In the genomic region with DNA sequence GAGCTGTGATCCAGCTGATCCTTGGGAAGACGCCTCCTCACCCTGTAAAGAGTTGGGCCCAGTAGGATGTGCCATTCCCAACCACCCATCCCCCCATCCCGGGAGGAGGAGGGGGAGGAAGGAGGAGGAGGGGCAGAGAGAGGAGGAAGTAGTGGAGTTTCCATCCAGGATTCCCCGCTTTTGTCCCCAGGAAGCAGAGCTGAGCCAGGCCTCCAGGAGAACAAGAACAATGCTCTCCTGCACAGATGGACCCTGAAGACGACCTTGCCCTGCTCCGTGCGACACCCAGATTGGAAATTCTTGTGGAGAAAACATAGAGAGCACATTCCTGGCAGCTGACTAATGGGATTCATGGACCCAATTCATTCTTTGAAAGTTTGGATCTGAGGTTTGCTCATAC, we compare ENCODE assay signal across 21 cellular contexts.
DNase-seq lines count a peak whose midpoint lies in the region; TF ChIP-seq lines count a peak whose summit lies in the region.
"Had no signal": no experiment of that assay in that cellular context is flagged by ENCODE, and none has a peak within 500 bp of the region (broad histone marks: within the 10 kb centered on the region; RNA-seq: fewer than 3 reads in every experiment).

No MANE protein-coding gene starts in this region.

- in situ Hi-C loops in GM23248 (cut with MboI), result no loop called here

- peaks cover 2% of the 10 kb centered on the region for H3K27me3 Mint-ChIP-seq in endothelial cell (ENCODE audit: unreplicated experiment)
- H3K27me3 Mint-ChIP-seq in neural crest cell (ENCODE audit: low read depth), result peaks cover 27% of the 10 kb centered on the region
- H3K27me3 Mint-ChIP-seq in activated T-helper 1 cell treated with anti-CD3 and anti-CD28 coated beads, Interleukin-12 subunit alpha, Interleukin-12 subunit beta, Interleukin-2, Interleukin-4 antibody, amounts not matched to agents 30 ng/mL and 10 ng/mL and 1 ng/mL, durations not matched to agents 14 hours and 24 hours and 36 hours (ENCODE audit: insufficient read depth), result peaks cover 26% of the 10 kb centered on the region

- H3K4me1 Mint-ChIP-seq in endothelial cell (ENCODE audit: unreplicated experiment), result peaks cover 17% of the 10 kb centered on the region
- H3K4me1 Mint-ChIP-seq in neural crest cell, result peaks cover 4% of the 10 kb centered on the region
- H3K4me1 Mint-ChIP-seq in activated T-helper 1 cell treated with anti-CD3 and anti-CD28 coated beads, Interleukin-12 subunit alpha, Interleukin-12 subunit beta, Interleukin-2, Interleukin-4 antibody, amounts not matched to agents 30 ng/mL and 10 ng/mL and 1 ng/mL, durations not matched to agents 14 hours and 24 hours and 36 hours (ENCODE audit: low read depth), result no peaks in the 10 kb centered on the region
- H3K4me1 Mint-ChIP-seq: CD14-positive monocyte, natural killer cell had no signal

- H3K36me3 Mint-ChIP-seq in endothelial cell (ENCODE audit: low read depth, unreplicated experiment), result no peaks in the 10 kb centered on the region
- H3K36me3 Mint-ChIP-seq in neural crest cell (ENCODE audit: low read depth), result no peaks in the 10 kb centered on the region
- no peaks in the 10 kb centered on the region for H3K36me3 Mint-ChIP-seq in activated T-helper 1 cell treated with anti-CD3 and anti-CD28 coated beads, Interleukin-12 subunit alpha, Interleukin-12 subunit beta, Interleukin-2, Interleukin-4 antibody, amounts not matched to agents 30 ng/mL and 10 ng/mL and 1 ng/mL, durations not matched to agents 14 hours and 24 hours and 36 hours (ENCODE audit: low read depth)
- H3K36me3 Mint-ChIP-seq: brain, CD14-positive monocyte, natural killer cell had no signal

- WGBS in GM23248 (ENCODE audit: low coverage in 1 of 2, low lambda C conversion rate in 2 of 2, missing lambda C conversion rate in 2 of 2), 2 experiments, result 28 to 36% methylated on average over 6 of the region's 6 CpGs

- H3K4me2 ChIP-seq in GM23248 (ENCODE audit: unreplicated experiment), result no peak overlapping the region

- H3K27ac Mint-ChIP-seq in endothelial cell (ENCODE audit: unreplicated experiment), result peak overlapping the region; percentile 81
- H3K27ac Mint-ChIP-seq in neural crest cell (ENCODE audit: unreplicated experiment), result peak overlapping the region; percentile 8
- no peak overlapping the region for H3K27ac Mint-ChIP-seq in activated T-helper 1 cell treated with anti-CD3 and anti-CD28 coated beads, Interleukin-12 subunit alpha, Interleukin-12 subunit beta, Interleukin-2, Interleukin-4 antibody, amounts not matched to agents 30 ng/mL and 10 ng/mL and 1 ng/mL, durations not matched to agents 14 hours and 24 hours and 36 hours
- H3K27ac Mint-ChIP-seq: activated CD8-positive, alpha-beta T cell treated with anti-CD3 and anti-CD28 coated beads, Interleukin-2, amount 10 ng/mL, durations not matched to agents 7 days and 5 days; CD14-positive monocyte; natural killer cell had no signal

- H3K4me3 Mint-ChIP-seq in endothelial cell (ENCODE audit: unreplicated experiment) (no peak overlapping the region), neural crest cell (no peak overlapping the region)
- no peak overlapping the region for H3K4me3 Mint-ChIP-seq in activated T-helper 1 cell treated with anti-CD3 and anti-CD28 coated beads, Interleukin-12 subunit alpha, Interleukin-12 subunit beta, Interleukin-2, Interleukin-4 antibody, amounts not matched to agents 30 ng/mL and 10 ng/mL and 1 ng/mL, durations not matched to agents 14 hours and 24 hours and 36 hours
- H3K4me3 Mint-ChIP-seq: activated CD8-positive, alpha-beta T cell treated with anti-CD3 and anti-CD28 coated beads, Interleukin-2, amount 10 ng/mL, durations not matched to agents 7 days and 5 days; brain; CD14-positive monocyte; natural killer cell had no signal

- no peak overlapping the region for H3K9ac ChIP-seq in GM23248

- CTCF ChIA-PET in RWPE1 (lab: Yijun Ruan, JAX), result no interaction called here

- H3K9me3 Mint-ChIP-seq in endothelial cell (ENCODE audit: unreplicated experiment) (no peaks in the 10 kb centered on the region), neural crest cell (no peaks in the 10 kb centered on the region)
- no peaks in the 10 kb centered on the region for H3K9me3 Mint-ChIP-seq in activated T-helper 1 cell treated with anti-CD3 and anti-CD28 coated beads, Interleukin-12 subunit alpha, Interleukin-12 subunit beta, Interleukin-2, Interleukin-4 antibody, amounts not matched to agents 30 ng/mL and 10 ng/mL and 1 ng/mL, durations not matched to agents 14 hours and 24 hours and 36 hours
- H3K9me3 Mint-ChIP-seq: natural killer cell had no signal

- POLR2A ChIA-PET in RWPE1 (lab: Yijun Ruan, JAX; ENCODE audit: low non-redundant PET), result no interaction called here

- H3K36me3 ChIP-seq in GM23248 (ENCODE audit: low read depth), result no peaks in the 10 kb centered on the region
- H3K36me3 ChIP-seq: left ventricle myocardium inferior, right atrium auricular region, vagina had no signal

- DNase-seq in GM23248 (peak; percentile 40), RWPE1 (ENCODE audit: low spot score) (peak; percentile 10), endothelial cell (ENCODE audit: low spot score) (peak; percentile 41), neural crest cell (ENCODE audit: low read depth, low spot score) (no peak), AML-193 (lab: John Stamatoyannopoulos, UW) (no peak), posterior vena cava (ENCODE audit: low spot score) (no peak), GM10266 (ENCODE audit: extremely low spot score) (no peak)
- DNase-seq in activated T-helper 1 cell treated with anti-CD3 and anti-CD28 coated beads, Interleukin-12 subunit alpha, Interleukin-12 subunit beta, Interleukin-2, Interleukin-4 antibody, amounts not matched to agents 30 ng/mL and 10 ng/mL and 1 ng/mL, durations not matched to agents 14 hours and 24 hours and 36 hours (ENCODE audit: low spot score), result no peak
- DNase-seq: activated CD8-positive, alpha-beta T cell treated with anti-CD3 and anti-CD28 coated beads, Interleukin-2, amount 10 ng/mL, durations not matched to agents 7 days and 5 days; effector memory CD4-positive, alpha-beta T cell; GDM1; left ventricle myocardium inferior; natural killer cell; NCI-H2081; NCI-H774; stimulated activated CD4-positive, alpha-beta T cell treated with anti-CD3 and anti-CD28 coated beads, Interleukin-2, amount 100 ng/mL, for 48 hours; T-helper 9 cell had no signal

- H3K4me1 ChIP-seq in GM23248 (ENCODE audit: insufficient read depth), result peaks cover 8% of the 10 kb centered on the region; the same call in 1 of the 2 replicates
- H3K4me1 ChIP-seq: left ventricle myocardium inferior, right atrium auricular region, vagina had no signal

- H3K4me3 ChIP-seq in GM23248, result no peak overlapping the region
- H3K4me3 ChIP-seq: left ventricle myocardium inferior, right atrium auricular region, vagina had no signal

- H3K9me3 ChIP-seq in GM23248 (ENCODE audit: low read depth), result no peaks in the 10 kb centered on the region
- H3K9me3 ChIP-seq: left ventricle myocardium inferior, right atrium auricular region, vagina had no signal

- no peak overlapping the region for H2AFZ ChIP-seq in GM23248

- intact Hi-C loops in activated T-helper 1 cell treated with anti-CD3 and anti-CD28 coated beads, Interleukin-12 subunit alpha, Interleukin-12 subunit beta, Interleukin-2, Interleukin-4 antibody, amounts not matched to agents 30 ng/mL and 10 ng/mL and 1 ng/mL, durations not matched to agents 14 hours and 24 hours and 36 hours (cut with micrococcal nuclease), result no loop called here
- intact Hi-C loops in posterior vena cava (cut with DNase I), result no loop called here

- H3F3A ChIP-seq in GM23248 (ENCODE audit: insufficient read depth), result no peaks in the 10 kb centered on the region

- no peaks in the 10 kb centered on the region for H3K9me2 ChIP-seq in GM23248 (ENCODE audit: insufficient read depth)

- TF ChIP-seq CTCF in RWPE1 (conservative IDR thresholded peaks at IDR 0.05; ENCODE audit: low read depth) (no peak), endothelial cell (IDR thresholded peaks at IDR 0.05; ENCODE audit: unreplicated experiment) (no peak), neural crest cell (conservative IDR thresholded peaks at IDR 0.05) (no peak), GM10266 (IDR thresholded peaks at IDR 0.05; ENCODE audit: control insufficient read depth, insufficient read depth, low read depth, missing control alignments) (no peak)

- H3K79me2 ChIP-seq in GM23248 (ENCODE audit: insufficient read depth), result no peaks in the 10 kb centered on the region

- peaks cover 21% of the 10 kb centered on the region for H3K27me3 ChIP-seq in GM23248 (replicated peaks; ENCODE audit: insufficient read depth)
- H3K27me3 ChIP-seq: right atrium auricular region, vagina had no signal

- H3K27ac ChIP-seq in GM23248, result no peak overlapping the region
- H3K27ac ChIP-seq in RWPE1, result no peak overlapping the region
- H3K27ac ChIP-seq: left ventricle myocardium inferior, right atrium auricular region, vagina had no signal

- no peaks in the 10 kb centered on the region for H4K20me1 ChIP-seq in GM23248 (ENCODE audit: insufficient read depth)

Comparison
In these comparisons a context has a peak if more than half of its experiments do, and no peak if none do; other contexts are left out.
1. DNase-seq: peak in GM23248 (single experiment), RWPE1 (single experiment) and endothelial cell (single experiment); none in neural crest cell (single experiment), AML-193 (0 of 2), activated T-helper 1 cell treated with anti-CD3 and anti-CD28 coated beads, Interleukin-12 subunit alpha, Interleukin-12 subunit beta, Interleukin-2, Interleukin-4 antibody, amounts not matched to agents 30 ng/mL and 10 ng/mL and 1 ng/mL, durations not matched to agents 14 hours and 24 hours and 36 hours (single experiment), posterior vena cava (single experiment) and GM10266 (single experiment).